ENCODE assay signal across 8 cellular contexts in the genomic region with DNA sequence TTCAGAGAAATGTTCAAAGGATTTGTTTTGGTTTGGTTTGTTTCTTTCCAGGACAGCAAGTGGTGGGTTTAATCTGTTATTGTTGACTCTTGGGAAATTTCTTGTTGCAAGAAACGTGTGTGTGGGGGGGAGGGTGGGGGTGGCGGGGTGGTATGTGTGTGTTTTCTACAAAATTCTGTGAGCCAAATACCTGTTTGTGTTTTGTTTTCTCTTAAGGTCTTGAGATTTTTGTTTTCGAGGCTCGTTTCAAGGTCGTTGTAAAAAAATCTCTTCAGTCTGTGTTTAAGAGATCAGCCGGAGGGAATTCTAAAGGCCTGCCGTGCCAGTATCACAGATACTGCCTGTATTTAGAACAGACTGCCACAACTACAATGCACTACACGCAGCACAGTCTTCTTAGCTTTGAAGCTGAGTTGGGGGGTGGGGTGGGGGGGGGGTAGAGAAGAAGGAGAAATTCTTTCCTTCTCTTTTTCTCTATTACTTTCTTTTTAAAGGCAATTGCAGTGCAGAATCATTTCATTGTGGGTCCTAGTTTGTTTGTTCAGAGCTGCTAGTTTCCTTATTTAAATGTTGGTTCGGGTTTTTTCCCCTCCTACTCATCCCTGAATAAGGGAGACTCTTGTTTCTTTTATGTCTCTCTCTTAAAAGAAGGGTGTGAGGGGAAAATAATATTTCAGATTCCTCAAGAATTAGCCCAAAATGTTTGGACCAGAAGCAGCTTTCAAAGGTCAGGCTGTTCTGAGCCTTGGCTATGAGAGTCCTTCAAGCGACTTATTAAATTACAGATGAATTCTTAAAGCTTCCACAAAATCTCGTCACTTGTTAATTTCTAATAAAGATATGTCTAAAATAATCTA. TPM values are rescaled to one million over a fixed set of nuclear protein-coding genes. Genes with fewer than 3 reads are reported as not detected.
A peak's percentile ranks its signal among the peaks of the same experiment; 100 is the strongest.
DNase-seq lines count a peak whose midpoint lies in the region; ATAC-seq and TF ChIP-seq lines count a peak whose summit lies in the region.

No MANE protein-coding gene starts in this region.

- TF ChIP-seq CTCF in nephron progenitor cell (IDR thresholded peaks at IDR 0.05) = no peak

- H3K27me3 Mint-ChIP-seq in nephron progenitor cell (ENCODE audit: low read depth, poor library complexity) = peaks cover 3% of the 10 kb centered on the region

- H3K27ac ChIP-seq in epithelial cell of prostate = peak overlapping the region; percentile 89

- ATAC-seq in GM21723 (IDR thresholded peaks at IDR 0.05; ENCODE audit: unreplicated experiment) = no peak

- DNase-seq in G401 (ENCODE audit: low spot score) (peak; percentile 80), SK-MEL-5 (ENCODE audit: low read depth, low spot score) (peak; percentile 65), epithelial cell of prostate (ENCODE audit: low read depth, low spot score) (no peak), nephron progenitor cell (no peak), SK-N-DZ (ENCODE audit: low spot score) (no peak), NCI-H345 (lab: John Stamatoyannopoulos, UW) (no peak)
- DNase-seq in activated effector memory CD4-positive, alpha-beta T cell treated with anti-CD3 and anti-CD28 coated beads, Interleukin-2, amount 50 U/mL, for 16 hours = no peak

- peak overlapping the region; percentile 100 for H3K27ac Mint-ChIP-seq in nephron progenitor cell

- no peaks in the 10 kb centered on the region for H3K9me3 Mint-ChIP-seq in nephron progenitor cell

- in situ Hi-C loops in G401 (cut with HindIII; ENCODE audit: low sequenced_read_pairs) = loop anchor here (5.0 to 25.0 kb wide), 2 partner anchors 766 to 1206 kb away; no protein-coding TSS in a partner anchor
- in situ Hi-C loops in SK-MEL-5 (cut with HindIII; ENCODE audit: low pct_unique_long_range_greater_than_20kb, low sequenced_read_pairs) = loop anchor here (10.0 to 25.0 kb wide), 4 partner anchors 388 to 1398 kb away; no protein-coding TSS in a partner anchor

- peak overlapping the region; percentile 99 for H3K4me3 Mint-ChIP-seq in nephron progenitor cell

- H3K36me3 Mint-ChIP-seq in nephron progenitor cell (ENCODE audit: low read depth) = no peaks in the 10 kb centered on the region

- peaks cover 89% of the 10 kb centered on the region for H3K4me1 Mint-ChIP-seq in nephron progenitor cell

RNA-seq across cellular contexts. Expression of gene BCL6, which starts 1.4 kb away (rescaled TPM):
- 0.18 and 1.3 TPM in 2 replicates for total RNA-seq in G401 (2014; rRNA removed; shearing (Covaris generic))
- 8.1 and 10.2 TPM in 2 replicates for total RNA-seq in SK-MEL-5 (2014; rRNA removed; shearing (Covaris generic))
- polyA plus RNA-seq in SK-MEL-5 (2015; cell fraction: cytosol; rRNA removed) = 18.8 and 21.9 TPM in 2 replicates
- polyA plus RNA-seq in SK-MEL-5 (2015; cell fraction: nucleus; rRNA removed) = 54.8 and 72.5 TPM in 2 replicates
- polyA plus RNA-seq in SK-N-DZ (2014; cell fraction: cytosol; rRNA removed) = 2.7 and 5.0 TPM in 2 replicates
- polyA plus RNA-seq in SK-N-DZ (2014; cell fraction: nucleus; rRNA removed) = 11.5 and 25.7 TPM in 2 replicates

RNA-seq across cellular contexts. Expression of gene RTP2, which starts 44.4 kb away (rescaled TPM):
- not detected in 2 replicates for total RNA-seq in G401 (2014; rRNA removed; shearing (Covaris generic))
- total RNA-seq in SK-MEL-5 (2014; rRNA removed; shearing (Covaris generic)) = not detected in 2 replicates
- not detected in 2 replicates for polyA plus RNA-seq in SK-MEL-5 (2015; cell fraction: cytosol; rRNA removed)
- not detected in 2 replicates for polyA plus RNA-seq in SK-MEL-5 (2015; cell fraction: nucleus; rRNA removed)
- polyA plus RNA-seq in SK-N-DZ (2014; cell fraction: cytosol; rRNA removed) = not detected in 2 replicates
- polyA plus RNA-seq in SK-N-DZ (2014; cell fraction: nucleus; rRNA removed) = not detected in 2 replicates

Comparison
In these comparisons a context has a peak if more than half of its experiments do, and no peak if none do; other contexts are left out.
1. DNase-seq: peak in G401 (single experiment) and SK-MEL-5 (single experiment); none in epithelial cell of prostate (single experiment), nephron progenitor cell (single experiment), SK-N-DZ (single experiment), NCI-H345 (single experiment) and activated effector memory CD4-positive, alpha-beta T cell treated with anti-CD3 and anti-CD28 coated beads, Interleukin-2, amount 50 U/mL, for 16 hours (single experiment).